Comparison of ENCODE assay signal across 17 cellular contexts in genomic region chr11:100328626-100329340, GRCh38.
A peak's percentile ranks its signal among the peaks of the same experiment; 100 is the strongest.
DNase-seq lines count a peak whose midpoint lies in the region; ATAC-seq and TF ChIP-seq lines count a peak whose summit lies in the region.
"Had no signal": no experiment of that assay in that cellular context is flagged by ENCODE, and none has a peak within 500 bp of the region (broad histone marks: within the 10 kb centered on the region; RNA-seq: fewer than 3 reads in every experiment).

No MANE protein-coding gene starts in this region.

- no peak for TF ChIP-seq POLR2A in prostate gland (IDR thresholded peaks at IDR 0.05)

- H3K4me3 ChIP-seq in MM.1S (ENCODE audit: low read length) (no peak overlapping the region), mesenchymal stem cell (ENCODE audit: insufficient read depth in 1 of 2, low read depth in 1 of 2, low read length in 2 of 2) (no peak overlapping the region), prostate gland (no peak overlapping the region)
- H3K4me3 ChIP-seq: dorsolateral prefrontal cortex, gastroesophageal sphincter, testis had no signal

- no peaks in the 10 kb centered on the region for H3K4me1 Mint-ChIP-seq in WTC11
- H3K4me1 Mint-ChIP-seq: T-helper 17 cell had no signal

- H3K9ac ChIP-seq in MM.1S (ENCODE audit: low read length) (no peak overlapping the region), mesenchymal stem cell (ENCODE audit: low read length) (no peak overlapping the region)

- H3K4me1 ChIP-seq in MM.1S (ENCODE audit: low read length) (peaks cover 9% of the 10 kb centered on the region; the same call in 1 of the 2 replicates), mesenchymal stem cell (ENCODE audit: control insufficient read depth, insufficient read depth, low read depth, low read length) (peaks cover 7% of the 10 kb centered on the region), prostate gland (replicated peaks) (no peaks in the 10 kb centered on the region)
- H3K4me1 ChIP-seq: gastroesophageal sphincter, testis had no signal

- H3K23ac ChIP-seq in mesenchymal stem cell (ENCODE audit: low read length in 2 of 2), result no peak overlapping the region

- H3K4me2 ChIP-seq in MM.1S (ENCODE audit: low read depth, low read length), result no peak overlapping the region
- H3K4me2 ChIP-seq in mesenchymal stem cell (ENCODE audit: low read length, poor library complexity, severe bottlenecking), result no peak overlapping the region

- H2AFZ ChIP-seq in MM.1S (ENCODE audit: low read length), result 0 out of 2 replicates have a peak overlapping the region, but pooled peaks have one; percentile 17
- no peak overlapping the region for H2AFZ ChIP-seq in mesenchymal stem cell (ENCODE audit: low read depth, low read length)

- H4K20me1 ChIP-seq in MM.1S (ENCODE audit: insufficient read depth, low read length), result no peaks in the 10 kb centered on the region

- intact Hi-C loops in prostate gland (cut with DNase I), result no loop called here

- TF ChIP-seq CTCF in MM.1S (IDR thresholded peaks at IDR 0.05; ENCODE audit: low read length) (no peak), WTC11 (IDR thresholded peaks at IDR 0.05) (no peak), prostate gland (IDR thresholded peaks at IDR 0.05) (no peak)

- no peak overlapping the region for H3K27ac Mint-ChIP-seq in WTC11
- H3K27ac Mint-ChIP-seq: activated T-helper 1 cell treated with anti-CD3 and anti-CD28 coated beads, Interleukin-12 subunit alpha, Interleukin-12 subunit beta, Interleukin-2, Interleukin-4 antibody, amounts not matched to agents 30 ng/mL and 10 ng/mL and 1 ng/mL, durations not matched to agents 14 hours and 24 hours and 36 hours; CD8-positive, alpha-beta T cell; T-helper 17 cell had no signal

- H3K18ac ChIP-seq in mesenchymal stem cell (ENCODE audit: low read depth in 1 of 2, low read length in 2 of 2), result peak overlapping the region in 1 of 2 experiments; percentile 23

- H3K4ac ChIP-seq in mesenchymal stem cell (ENCODE audit: low read depth in 1 of 2, low read length in 2 of 2), result no peak overlapping the region

- ATAC-seq in WTC11 (peak; percentile 69), GM18909 (IDR thresholded peaks at IDR 0.05; ENCODE audit: poor library complexity, unreplicated experiment) (no peak)
- ATAC-seq: CD8-positive, alpha-beta T cell; gastroesophageal sphincter; T-helper 17 cell had no signal

- no peak overlapping the region for H4K91ac ChIP-seq in mesenchymal stem cell (ENCODE audit: low read length)

- CTCF ChIA-PET in WTC11 (lab: Charles Lee), result interaction anchor here (1.1 to 1.6 kb wide), 2 partner anchors 196 to 224 kb away, joined by 4 to 9 read pairs; no protein-coding TSS in a partner anchor

- H3K27me3 Mint-ChIP-seq in WTC11 (ENCODE audit: low read depth), result no peaks in the 10 kb centered on the region
- H3K27me3 Mint-ChIP-seq: T-helper 17 cell had no signal

- no peak overlapping the region for H4K8ac ChIP-seq in mesenchymal stem cell (ENCODE audit: low read length)

- H2BK120ac ChIP-seq in mesenchymal stem cell (ENCODE audit: low read depth, low read length), result no peak overlapping the region

- H2BK5ac ChIP-seq in mesenchymal stem cell (ENCODE audit: low read depth, low read length, poor library complexity, severe bottlenecking), result no peak overlapping the region

- H3K9me3 ChIP-seq in MM.1S (replicated peaks; ENCODE audit: insufficient read depth, low read length), result no peaks in the 10 kb centered on the region
- no peaks in the 10 kb centered on the region for H3K9me3 ChIP-seq in mesenchymal stem cell (ENCODE audit: control insufficient read depth, low read length)
- no peaks in the 10 kb centered on the region for H3K9me3 ChIP-seq in prostate gland
- H3K9me3 ChIP-seq: gastroesophageal sphincter, testis had no signal

- H3K79me1 ChIP-seq in mesenchymal stem cell (replicated peaks; ENCODE audit: low read length, poor library complexity, severe bottlenecking), result no peaks in the 10 kb centered on the region

- WGBS in mesenchymal stem cell, result 92% methylated on average over 3 of the region's 4 CpGs
- 62% methylated on average over 4 of the region's 4 CpGs for WGBS in prostate gland

- H3K36me3 ChIP-seq in MM.1S (replicated peaks; ENCODE audit: insufficient read depth, low read length) (no peaks in the 10 kb centered on the region), mesenchymal stem cell (ENCODE audit: control insufficient read depth in 1 of 2, insufficient read depth in 2 of 2, low read depth in 1 of 2, low read length in 2 of 2) (no peaks in the 10 kb centered on the region), prostate gland (no peaks in the 10 kb centered on the region)
- H3K36me3 ChIP-seq: gastroesophageal sphincter had no signal

- POLR2A ChIA-PET in WTC11 (lab: Charles Lee), result no interaction called here

- H3K27me3 ChIP-seq in MM.1S (replicated peaks; ENCODE audit: insufficient read depth, low read length), result no peaks in the 10 kb centered on the region
- H3K27me3 ChIP-seq in mesenchymal stem cell (ENCODE audit: control insufficient read depth in 1 of 2, insufficient read depth in 1 of 2, low read length in 2 of 2), result no peaks in the 10 kb centered on the region
- no peaks in the 10 kb centered on the region for H3K27me3 ChIP-seq in prostate gland (replicated peaks; ENCODE audit: insufficient read depth)
- H3K27me3 ChIP-seq: dorsolateral prefrontal cortex, gastroesophageal sphincter, testis had no signal

- no peaks in the 10 kb centered on the region for H3F3A ChIP-seq in MM.1S (ENCODE audit: insufficient read depth, low read length)

- H3K27ac ChIP-seq in MM.1S (ENCODE audit: low read length) (peak overlapping the region; percentile 32; the same call in 1 of the 2 replicates), mesenchymal stem cell (ENCODE audit: low read length, poor library complexity, severe bottlenecking) (no peak overlapping the region), prostate gland (no peak overlapping the region)
- H3K27ac ChIP-seq: dorsolateral prefrontal cortex, gastroesophageal sphincter, testis had no signal

- H2AK5ac ChIP-seq in mesenchymal stem cell (ENCODE audit: low read length, severe bottlenecking), result no peak overlapping the region

- no peaks in the 10 kb centered on the region for H3K9me2 ChIP-seq in MM.1S (replicated peaks; ENCODE audit: insufficient read depth, low read length)

- DNase-seq in DMS79 treated with DMSO at 0.1 percent for 48 hours (lab: John Stamatoyannopoulos, UW) (peak; percentile 10), DMS79 (lab: John Stamatoyannopoulos, UW) (no peak), MM.1S (peak; percentile 25), WTC11 (ENCODE audit: low spot score) (no peak), mesenchymal stem cell (peak; percentile 66), prostate gland (ENCODE audit: low spot score) (no peak)
- no peak for DNase-seq in NK-92 treated with Interleukin-12 subunit alpha and Interleukin-12 subunit beta, amount 100 ng/mL, for 24 hours (lab: John Stamatoyannopoulos, UW)
- DNase-seq: 8988T; aorta; CD8-positive, alpha-beta T cell; dorsolateral prefrontal cortex; NCI-H2081 treated with DMSO at 0.1 percent for 48 hours; T-helper 17 cell; testis had no signal

- no peak overlapping the region for H2BK15ac ChIP-seq in mesenchymal stem cell (ENCODE audit: low read depth, poor library complexity, severe bottlenecking)

- H2BK12ac ChIP-seq in mesenchymal stem cell (ENCODE audit: low read length in 2 of 2), result no peak overlapping the region

- H3K14ac ChIP-seq in mesenchymal stem cell (ENCODE audit: low read length in 2 of 2), result peak overlapping the region in 1 of 2 experiments; percentile 29

- no peak overlapping the region for H3K4me3 Mint-ChIP-seq in WTC11
- H3K4me3 Mint-ChIP-seq: activated T-helper 1 cell treated with anti-CD3 and anti-CD28 coated beads, Interleukin-12 subunit alpha, Interleukin-12 subunit beta, Interleukin-2, Interleukin-4 antibody, amounts not matched to agents 30 ng/mL and 10 ng/mL and 1 ng/mL, durations not matched to agents 14 hours and 24 hours and 36 hours; CD8-positive, alpha-beta T cell; T-helper 17 cell had no signal

- no peaks in the 10 kb centered on the region for H3K36me3 Mint-ChIP-seq in WTC11
- H3K36me3 Mint-ChIP-seq: CD8-positive, alpha-beta T cell had no signal

- H3K79me2 ChIP-seq in MM.1S (ENCODE audit: low read length), result no peaks in the 10 kb centered on the region

- H3K9me3 Mint-ChIP-seq in WTC11, result peaks cover under 1% of the 10 kb centered on the region; the same call in 1 of the 2 replicates

TF ChIP-seq in WTC11, 78 proteins besides CTCF, POLR2A, EP300 and RAD21:
- TF ChIP-seq, protein P1, sequence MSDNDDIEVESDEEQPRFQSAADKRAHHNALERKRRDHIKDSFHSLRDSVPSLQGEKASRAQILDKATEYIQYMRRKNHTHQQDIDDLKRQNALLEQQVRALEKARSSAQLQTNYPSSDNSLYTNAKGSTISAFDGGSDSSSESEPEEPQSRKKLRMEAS (CRISPR knock-in tag; IDR thresholded peaks at IDR 0.05), result peak; percentile 28; the same call in 1 of the 2 replicates
- no peak for TF ChIP-seq MYBL2 (CRISPR knock-in tag; IDR thresholded peaks at IDR 0.05)

Comparison
In these comparisons a context has a peak if more than half of its experiments do, and no peak if none do; other contexts are left out.
1. DNase-seq: peak in DMS79 treated with DMSO at 0.1 percent for 48 hours (single experiment), MM.1S (single experiment) and mesenchymal stem cell (single experiment); none in DMS79 (single experiment), WTC11 (single experiment), NK-92 treated with Interleukin-12 subunit alpha and Interleukin-12 subunit beta, amount 100 ng/mL, for 24 hours (single experiment) and prostate gland (single experiment).